In the genomic region with DNA sequence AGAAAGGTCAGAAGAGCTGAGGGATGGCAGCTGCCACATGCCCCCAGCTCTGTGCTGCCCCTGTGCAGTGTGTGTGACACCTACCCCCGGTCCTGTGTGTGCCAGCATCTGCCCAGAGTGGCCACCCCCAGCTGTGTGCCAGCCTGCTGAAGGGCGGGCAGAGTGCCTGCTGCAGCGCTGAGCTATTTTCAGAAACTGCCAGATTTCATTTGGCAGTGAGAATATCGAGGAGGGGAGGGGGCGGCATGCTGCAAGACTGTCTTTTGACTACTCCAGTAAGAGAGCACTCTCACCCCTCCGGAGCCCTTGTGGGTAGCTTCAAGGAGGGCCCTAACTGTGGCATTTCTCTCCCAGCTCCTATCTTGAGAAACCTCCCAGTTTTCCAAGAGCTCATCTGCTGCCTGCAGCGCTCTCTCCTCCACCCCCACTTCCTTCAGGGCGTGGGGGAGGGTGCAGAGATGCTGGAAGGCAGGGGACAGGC, we compare ENCODE assay signal across 21 cellular contexts. TPM values are rescaled to one million over a fixed set of nuclear protein-coding genes. Genes with fewer than 3 reads are reported as not detected.
DNase-seq lines count a peak whose midpoint lies in the region; ATAC-seq and TF ChIP-seq lines count a peak whose summit lies in the region.
"Had no signal": no experiment of that assay in that cellular context is flagged by ENCODE, and none has a peak within 500 bp of the region (broad histone marks: within the 10 kb centered on the region; RNA-seq: fewer than 3 reads in every experiment).

No MANE protein-coding gene starts in this region.

- H3K4me1 ChIP-seq in IMR-90 (ENCODE audit: control insufficient read depth, insufficient read depth, low read length) (no peaks in the 10 kb centered on the region), neuronal stem cell (ENCODE audit: control insufficient read depth in 2 of 2, insufficient read depth in 1 of 2, low read depth in 1 of 2, low read length in 2 of 2) (peaks cover 17 to 26% of the 10 kb centered on the region in 2 donors)
- H3K4me1 ChIP-seq: uterus had no signal

- H3K56ac ChIP-seq in IMR-90 (ENCODE audit: extremely low read depth, insufficient read depth, low read length): no peak overlapping the region

- no peak for TF ChIP-seq RAD21 in IMR-90 (IDR thresholded peaks at IDR 0.05; ENCODE audit: low read length)

- DNase-seq in Ammon's horn (ENCODE audit: low spot score) (peak; percentile 79), IMR-90 (no peak), cardiac septum (ENCODE audit: low spot score) (peak; percentile 87), neuronal stem cell (ENCODE audit: low spot score) (no peak), GOT3 (lab: John Stamatoyannopoulos, UW) (no peak), NCI-H1436 treated with DMSO at 0.1 percent for 48 hours (lab: John Stamatoyannopoulos, UW) (no peak), NCI-H2171 treated with DMSO at 0.1 percent for 48 hours (lab: John Stamatoyannopoulos, UW) (no peak)
- DNase-seq: activated CD4-positive, alpha-beta T cell treated with anti-CD3 and anti-CD28 coated beads, Interleukin-2, amount 10 ng/mL, durations not matched to agents 7 days and 5 days; activated T-cell treated with anti-CD3 and anti-CD28 coated beads, Interleukin-2, amount 50 U/mL, for 72 hours; H9; naive B cell; NCI-H1092 treated with DMSO at 0.1 percent for 48 hours; NCI-H226; SIG-M5; sigmoid colon; T-helper 9 cell; uterus had no signal

- H3K9me3 ChIP-seq in IMR-90 (ENCODE audit: control insufficient read depth, insufficient read depth, low read length) (no peaks in the 10 kb centered on the region), neuronal stem cell (replicated peaks in 1 of 2; ENCODE audit: control insufficient read depth in 2 of 2, insufficient read depth in 1 of 2, low read depth in 1 of 2, low read length in 2 of 2) (no peaks in the 10 kb centered on the region)
- H3K9me3 ChIP-seq: ascending aorta, sigmoid colon, uterus had no signal

- H3K36me3 ChIP-seq in IMR-90 (ENCODE audit: control insufficient read depth, insufficient read depth, low read length): peaks cover 2% of the 10 kb centered on the region; the same call in 1 of the 2 replicates
- H3K36me3 ChIP-seq in neuronal stem cell (replicated peaks in 1 of 2; ENCODE audit: control insufficient read depth in 2 of 2, insufficient read depth in 2 of 2, low read length in 2 of 2): peaks cover 9 to 14% of the 10 kb centered on the region in 2 donors
- H3K36me3 ChIP-seq: uterus had no signal

- no peak for TF ChIP-seq POLR2A in IMR-90 (IDR thresholded peaks at IDR 0.05; ENCODE audit: low read depth, low read length)

- H3K4me3 ChIP-seq in IMR-90 (ENCODE audit: insufficient read depth, low read depth, low read length) (no peak overlapping the region), neuronal stem cell (ENCODE audit: low read length in 2 of 2) (no peak overlapping the region)
- H3K4me3 ChIP-seq: ascending aorta, K562, sigmoid colon, uterus had no signal

- H4K8ac ChIP-seq in IMR-90 (ENCODE audit: low read depth in 2 of 2, low read length in 2 of 2) (no peak overlapping the region), neuronal stem cell (ENCODE audit: low read depth, low read length) (no peak overlapping the region)

- peak overlapping the region; percentile 19 for H2AK9ac ChIP-seq in IMR-90 (replicated peaks; ENCODE audit: low read depth, low read length, poor library complexity)

- 55% methylated on average over 2 of the region's 8 CpGs; no CpG with 5 or more reads in 1 of the 2 experiments for WGBS in IMR-90 (ENCODE audit: extremely low coverage in 2 of 2, insufficient read length in 1 of 2), 2 experiments
- no CpG with 5 or more reads among the region's 8 CpGs for WGBS in neuronal stem cell (ENCODE audit: extremely low coverage in 2 of 2, insufficient read length in 2 of 2, insufficient replicate concordance in 1 of 2), 2 donors

- no TSS peak for BruUV-seq in IMR-90 (replicated peaks; lab: Mats Ljungman, UMichigan)

- H2BK15ac ChIP-seq in IMR-90 (ENCODE audit: low read depth, low read length) (no peak overlapping the region), neuronal stem cell (ENCODE audit: low read length) (no peak overlapping the region)

- H2BK120ac ChIP-seq in IMR-90 (ENCODE audit: low read depth, low read length) (no peak overlapping the region), neuronal stem cell (ENCODE audit: low read depth, low read length) (no peak overlapping the region)

- no peaks in the 10 kb centered on the region for H3K79me1 ChIP-seq in IMR-90 (ENCODE audit: low read depth in 1 of 2, low read length in 2 of 2)
- H3K79me1 ChIP-seq in neuronal stem cell (ENCODE audit: low read depth, low read length): no peaks in the 10 kb centered on the region

- H3K4ac ChIP-seq in IMR-90 (ENCODE audit: low read depth, low read length) (no peak overlapping the region), neuronal stem cell (ENCODE audit: low read length) (no peak overlapping the region)

- no peak overlapping the region for H4K91ac ChIP-seq in IMR-90 (ENCODE audit: insufficient read depth, low read depth, low read length)
- H4K91ac ChIP-seq in neuronal stem cell (ENCODE audit: low read depth, low read length, poor library complexity): no peak overlapping the region

- dilution Hi-C loops in IMR-90 (cut with HindIII; ENCODE audit: low sequenced_read_pairs, unreplicated experiment): no loop called here

- H3K9ac ChIP-seq in IMR-90 (ENCODE audit: low read depth, low read length): no peak overlapping the region
- no peak overlapping the region for H3K9ac ChIP-seq in neuronal stem cell (ENCODE audit: low read depth, low read length, poor library complexity)

- H2AK5ac ChIP-seq in IMR-90 (ENCODE audit: low read depth, low read length) (no peak overlapping the region), neuronal stem cell (ENCODE audit: low read depth, low read length) (no peak overlapping the region)

- no peak overlapping the region for H2BK20ac ChIP-seq in IMR-90 (ENCODE audit: low read depth, low read length)

- H2BK12ac ChIP-seq in neuronal stem cell (ENCODE audit: low read length): no peak overlapping the region

- CTCF ChIA-PET in IMR-90 (lab: Yijun Ruan, JAX): no interaction called here

- no peaks in the 10 kb centered on the region; the same call in 1 of the 2 replicates for H4K20me1 ChIP-seq in IMR-90 (ENCODE audit: insufficient read depth, low read length)

- in situ Hi-C loops in IMR-90 (cut with MboI; ENCODE audit: low sequenced_read_pairs): no loop called here

- H2BK5ac ChIP-seq in IMR-90 (ENCODE audit: low read depth, low read length, poor library complexity, severe bottlenecking) (no peak overlapping the region), neuronal stem cell (ENCODE audit: low read length) (no peak overlapping the region)

- POLR2A ChIA-PET in IMR-90 (lab: Charles Lee; ENCODE audit: unreplicated experiment): no interaction called here

- no peaks in the 10 kb centered on the region for H3K9me1 ChIP-seq in IMR-90 (ENCODE audit: insufficient read depth, low read length)

- intact Hi-C loops in IMR-90 (cut with micrococcal nuclease) (no loop called here), cardiac septum (cut with DNase I) (loop anchor here (2.0 kb wide), 1 partner anchor 31 kb away; no protein-coding TSS in a partner anchor)

- no peak overlapping the region for H3K27ac ChIP-seq in IMR-90 (ENCODE audit: insufficient read depth, low read length)
- no peak overlapping the region for H3K27ac ChIP-seq in neuronal stem cell (replicated peaks; ENCODE audit: low read length)
- H3K27ac ChIP-seq: ascending aorta, uterus had no signal

- no peak overlapping the region for H3K14ac ChIP-seq in IMR-90 (replicated peaks; ENCODE audit: low read depth, low read length)
- no peak overlapping the region for H3K14ac ChIP-seq in neuronal stem cell (ENCODE audit: low read length)

- H2AFZ ChIP-seq in IMR-90 (replicated peaks; ENCODE audit: low read length, poor library complexity) (no peak overlapping the region), neuronal stem cell (ENCODE audit: low read length) (no peak overlapping the region)

- no peak overlapping the region for H4K5ac ChIP-seq in IMR-90 (ENCODE audit: low read depth, low read length)

- peak; percentile 18 for ATAC-seq in IMR-90 (ENCODE audit: low read depth)
- ATAC-seq in GM19452 (IDR thresholded peaks at IDR 0.05; ENCODE audit: unreplicated experiment): no peak
- ATAC-seq: activated T-cell treated with anti-CD3 and anti-CD28 coated beads, Interleukin-2, amount 50 U/mL, for 72 hours; esophagus mucosa; K562 had no signal

- H3K18ac ChIP-seq in IMR-90 (ENCODE audit: low read depth, low read length) (no peak overlapping the region), neuronal stem cell (ENCODE audit: low read length) (peak overlapping the region; percentile 54)

- H3K4me2 ChIP-seq in IMR-90 (ENCODE audit: low read depth, low read length): no peak overlapping the region
- no peak overlapping the region for H3K4me2 ChIP-seq in neuronal stem cell (ENCODE audit: insufficient read depth, low read length, poor library complexity, severe bottlenecking)

- no peaks in the 10 kb centered on the region; the same call in 1 of the 2 replicates for H3K27me3 ChIP-seq in IMR-90 (ENCODE audit: control insufficient read depth, insufficient read depth, low read length)
- H3K27me3 ChIP-seq in neuronal stem cell (ENCODE audit: control insufficient read depth in 3 of 3, insufficient read depth in 3 of 3, low read depth in 1 of 3, low read length in 3 of 3): no peaks in the 10 kb centered on the region
- H3K27me3 ChIP-seq: ascending aorta, sigmoid colon, uterus had no signal

- H3K23ac ChIP-seq in IMR-90 (ENCODE audit: low read depth, low read length) (no peak overlapping the region), neuronal stem cell (ENCODE audit: low read depth, low read length, poor library complexity) (peak overlapping the region; percentile 83)

- TF ChIP-seq CTCF in IMR-90 (conservative IDR thresholded peaks at IDR 0.05; ENCODE audit: low read depth, low read length): no peak

RNA-seq across cellular contexts. Expression of gene DOCK3, which starts 25.2 kb away (rescaled TPM):
- under 0.01 TPM in 2 replicates for total RNA-seq in IMR-90 (2012; rRNA removed)
- 0.10 and 0.12 TPM in 2 replicates for polyA plus RNA-seq in IMR-90 (2012; rRNA removed)
- polyA plus RNA-seq in IMR-90 (2012; cell fraction: cytosol; rRNA removed): 0.01 and 0.07 TPM in 2 replicates
- 0.33 and 0.38 TPM in 2 replicates for polyA plus RNA-seq in IMR-90 (2012; cell fraction: nucleus; rRNA removed; ENCODE audit: low replicate concordance)
- total RNA-seq in cardiac septum: 6.1 TPM
- 5.7 TPM for polyA plus RNA-seq in neuronal stem cell (2013, experiment 1 of 2)
- polyA plus RNA-seq in neuronal stem cell (2013, experiment 2 of 2): 6.0 TPM

RNA-seq across cellular contexts. Expression of gene MAPKAPK3, which starts 32.5 kb away (rescaled TPM):
- total RNA-seq in IMR-90 (2012; rRNA removed) (48.3 and 57.2 TPM in 2 replicates), cardiac septum (266 TPM)
- 38.3 and 43.8 TPM in 2 replicates for polyA plus RNA-seq in IMR-90 (2012; rRNA removed)
- polyA plus RNA-seq in IMR-90 (2012; cell fraction: cytosol; rRNA removed): 29.7 and 33.1 TPM in 2 replicates
- 23.5 and 28.3 TPM in 2 replicates for polyA plus RNA-seq in IMR-90 (2012; cell fraction: nucleus; rRNA removed; ENCODE audit: low replicate concordance)
- 90.3 TPM for polyA plus RNA-seq in neuronal stem cell (2013, experiment 1 of 2)
- polyA plus RNA-seq in neuronal stem cell (2013, experiment 2 of 2): 89.0 TPM

RNA-seq across cellular contexts. Expression of gene CISH, which starts 37.9 kb away (rescaled TPM):
- total RNA-seq in IMR-90 (2012; rRNA removed): 0.83 and 0.90 TPM in 2 replicates
- 4.0 and 4.6 TPM in 2 replicates for polyA plus RNA-seq in IMR-90 (2012; rRNA removed)
- 2.3 and 5.7 TPM in 2 replicates for polyA plus RNA-seq in IMR-90 (2012; cell fraction: cytosol; rRNA removed)
- polyA plus RNA-seq in IMR-90 (2012; cell fraction: nucleus; rRNA removed; ENCODE audit: low replicate concordance): 3.0 and 6.5 TPM in 2 replicates
- total RNA-seq in cardiac septum: 21.1 TPM
- 2.1 TPM for polyA plus RNA-seq in neuronal stem cell (2013, experiment 1 of 2)
- polyA plus RNA-seq in neuronal stem cell (2013, experiment 2 of 2): 2.1 TPM

Comparison
In these comparisons a context has a peak if more than half of its experiments do, and no peak if none do; other contexts are left out.
1. DNase-seq: peak in Ammon's horn (single experiment) and cardiac septum (single experiment); none in IMR-90 (single experiment), neuronal stem cell (single experiment), GOT3 (single experiment), NCI-H1436 treated with DMSO at 0.1 percent for 48 hours (single experiment) and NCI-H2171 treated with DMSO at 0.1 percent for 48 hours (single experiment).
2. RNA of gene CISH, which starts 37.9 kb away (total RNA-seq): 21.1 TPM in cardiac septum (single experiment); 0.83 to 0.90 TPM in IMR-90; every median in the first group is over 10 times any median in the second.